ENCODE assay signal across 8 cellular contexts in the genomic region with DNA sequence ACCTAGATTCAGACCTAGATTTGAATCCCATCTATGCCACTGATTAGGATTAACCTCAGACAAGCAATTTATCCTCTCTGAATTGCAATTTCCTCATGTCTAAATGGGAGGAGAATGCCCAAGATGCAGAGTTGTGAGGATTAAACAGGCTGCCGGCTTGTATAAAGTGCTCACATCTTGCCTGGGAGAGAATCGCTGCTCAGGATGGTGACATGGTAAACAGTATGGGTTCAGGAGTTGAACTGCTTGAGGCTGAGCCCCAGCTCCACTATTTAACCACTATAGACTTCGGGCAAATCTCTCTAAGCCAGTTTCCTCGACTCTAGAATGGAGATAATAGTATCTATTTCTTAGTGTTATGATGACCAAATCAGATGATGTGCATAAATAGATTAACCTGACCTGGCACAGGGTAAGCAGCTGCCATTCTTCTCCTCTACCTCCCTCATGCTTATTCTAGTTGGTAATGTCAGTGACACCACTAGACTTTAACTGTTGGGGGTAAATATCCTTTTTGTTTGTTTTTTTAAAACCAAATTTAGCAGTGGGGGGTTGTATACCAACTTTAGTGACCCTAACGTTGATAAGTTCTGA. TPM values are rescaled to one million over a fixed set of nuclear protein-coding genes. Genes with fewer than 3 reads are reported as not detected.
DNase-seq lines count a peak whose midpoint lies in the region; ATAC-seq and TF ChIP-seq lines count a peak whose summit lies in the region.

No MANE protein-coding gene starts in this region.

- H3K9me3 Mint-ChIP-seq in naive B cell = peaks cover 0 to 1% (median 0%) of the 10 kb centered on the region in 7 donors

- H3K36me3 ChIP-seq in BLaER1 treated with 17β-estradiol and CSF1 and Interleukin-3, amounts not matched to agents 10 nM and 100 nM = peaks cover 57 to 68% (median 62%) of the 10 kb centered on the region in 11 experiments
- peaks cover 70% of the 10 kb centered on the region for H3K36me3 ChIP-seq in KOPT-K1 (ENCODE audit: insufficient read depth, low read length)

- peak overlapping the region; percentile 89 to 98 (median 92) for H3K4me3 Mint-ChIP-seq in naive B cell

- H3K9ac ChIP-seq in BLaER1 treated with 17β-estradiol and CSF1 and Interleukin-3, amounts not matched to agents 10 nM and 100 nM = peak overlapping the region; percentile 48 to 73 (median 66)

- peak overlapping the region; percentile 35 to 59 (median 42); a peak in 15 of 20 replicates for H3K4me3 ChIP-seq in BLaER1 treated with 17β-estradiol and CSF1 and Interleukin-3, amounts not matched to agents 10 nM and 100 nM

- H3K36me3 Mint-ChIP-seq in naive B cell = no peaks in the 10 kb centered on the region

- H3K27ac ChIP-seq in BLaER1 treated with 17β-estradiol and CSF1 and Interleukin-3, amounts not matched to agents 10 nM and 100 nM = peak overlapping the region; percentile 11 to 94 (median 47); a peak in 18 of 22 replicates
- H3K27ac ChIP-seq in KOPT-K1 (ENCODE audit: low read depth, low read length, poor library complexity, severe bottlenecking) (peak overlapping the region; percentile 24), caudate nucleus (ENCODE audit: low read depth, low read length) (peak overlapping the region; percentile 76)

- DNase-seq in caudate nucleus (lab: John Stamatoyannopoulos, UW) (no peak), naive B cell (no peak), GM13976 (ENCODE audit: low spot score) (no peak), EL (no peak), GM20000 (ENCODE audit: low spot score) (no peak)

- H3K27ac Mint-ChIP-seq in naive B cell = peak overlapping the region; percentile 96 to 98 (median 98)

- ATAC-seq in naive B cell (ENCODE audit: low read depth in 2 of 2) = no peak
- no peak for ATAC-seq in GM19395 (IDR thresholded peaks at IDR 0.05; ENCODE audit: unreplicated experiment)

- in situ Hi-C loops in GM13976 (cut with MboI; ENCODE audit: low sequenced_read_pairs, unreplicated experiment) = no loop called here

- no peaks in the 10 kb centered on the region for H3K27me3 ChIP-seq in BLaER1 treated with 17β-estradiol and CSF1 and Interleukin-3, amounts not matched to agents 10 nM and 100 nM

- H3K4me1 ChIP-seq in BLaER1 treated with 17β-estradiol and CSF1 and Interleukin-3, amounts not matched to agents 10 nM and 100 nM = peaks cover 24 to 46% (median 36%) of the 10 kb centered on the region in 10 experiments

- H3K9me3 ChIP-seq in BLaER1 treated with 17β-estradiol and CSF1 and Interleukin-3, amounts not matched to agents 10 nM and 100 nM (replicated peaks in 1 of 11) = no peaks in the 10 kb centered on the region
- no peaks in the 10 kb centered on the region for H3K9me3 ChIP-seq in KOPT-K1 (ENCODE audit: insufficient read depth, low read length, poor library complexity, severe bottlenecking)

- peaks cover 31 to 41% (median 38%) of the 10 kb centered on the region in 11 experiments; a peak in 21 of 22 replicates for H4K20me1 ChIP-seq in BLaER1 treated with 17β-estradiol and CSF1 and Interleukin-3, amounts not matched to agents 10 nM and 100 nM

- H3K4me2 ChIP-seq in BLaER1 treated with 17β-estradiol and CSF1 and Interleukin-3, amounts not matched to agents 10 nM and 100 nM = peak overlapping the region; percentile 64 to 79 (median 71)

- no peak for TF ChIP-seq CTCF in GM13976 (IDR thresholded peaks at IDR 0.05; ENCODE audit: borderline replicate concordance, control extremely low read depth, extremely low read depth, insufficient read depth, missing control alignments)
- no peak for TF ChIP-seq CTCF in GM20000 (IDR thresholded peaks at IDR 0.05; ENCODE audit: extremely low read depth, missing control alignments)

- H3K4me1 Mint-ChIP-seq in naive B cell = peaks cover 29 to 47% (median 37%) of the 10 kb centered on the region in 3 donors

- H3K27me3 Mint-ChIP-seq in naive B cell = no peaks in the 10 kb centered on the region

RNA-seq across cellular contexts. Expression of gene RPL27, which starts 0.7 kb away (rescaled TPM):
- 1,000 to 10,000 TPM; 1,305 to 2,435 (median 1,972) TPM for polyA plus RNA-seq in naive B cell (ENCODE audit: low read depth in 6 of 6)

RNA-seq across cellular contexts. Expression of gene IFI35, which starts 9.1 kb away (rescaled TPM):
- 10 to 100 TPM; 47.6 to 83.6 (median 59.1) TPM for polyA plus RNA-seq in naive B cell (ENCODE audit: low read depth in 6 of 6)

RNA-seq across cellular contexts. Expression of gene RUNDC1, which starts 17.1 kb away (rescaled TPM):
- polyA plus RNA-seq in naive B cell (ENCODE audit: low read depth in 6 of 6) = 10 to 100 TPM; 15.3 to 39.6 (median 26.2) TPM

RNA-seq across cellular contexts. Expression of gene PTGES3L, which starts 17.6 kb away (rescaled TPM):
- polyA plus RNA-seq in naive B cell (ENCODE audit: low read depth in 6 of 6) = under 1 TPM in 3 of 6 donors, not detected in 3; 0.33 to 0.47 (median 0.45) TPM

RNA-seq across cellular contexts. Expression of gene VAT1, which starts 24.7 kb away (rescaled TPM):
- polyA plus RNA-seq in naive B cell (ENCODE audit: low read depth in 6 of 6) = 10 to 100 TPM; 63.2 to 76.5 (median 74.6) TPM

Comparison
In these comparisons a context has a peak if more than half of its experiments do, and no peak if none do; other contexts are left out.
1. H3K27ac ChIP-seq: peak in every context shown above with its lines; median percentile 76 in caudate nucleus; 47 in BLaER1 treated with 17β-estradiol and CSF1 and Interleukin-3, amounts not matched to agents 10 nM and 100 nM; 24 in KOPT-K1.